9 cellular contexts compared by ENCODE assay signal in the genomic region with DNA sequence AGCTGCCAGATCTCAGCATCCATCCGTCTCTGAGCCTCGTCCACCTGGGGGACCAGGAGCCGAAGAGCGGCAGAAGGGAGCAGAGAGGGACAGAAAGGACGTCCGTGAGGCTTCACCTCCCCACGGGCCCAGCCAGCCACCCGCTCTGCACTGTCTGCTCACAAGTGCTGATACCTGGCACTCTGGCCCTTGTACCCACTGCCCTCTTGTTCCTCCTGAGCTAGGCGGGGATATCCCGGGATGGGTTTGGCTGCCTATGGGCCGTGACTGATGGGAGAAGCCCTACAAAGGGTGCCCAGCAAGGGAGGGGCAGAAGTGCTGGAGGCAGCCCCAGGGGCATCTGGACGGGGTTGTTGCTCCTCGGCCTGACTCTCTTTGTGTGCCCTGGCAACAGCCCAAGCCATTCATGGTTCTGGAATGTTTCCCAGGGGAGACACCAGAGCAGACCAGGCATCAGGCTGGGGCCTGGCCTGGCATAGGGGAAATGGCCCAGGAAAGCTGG. TPM values are rescaled to one million over a fixed set of nuclear protein-coding genes. Genes with fewer than 3 reads are reported as not detected.
DNase-seq lines count a peak whose midpoint lies in the region; ATAC-seq and TF ChIP-seq lines count a peak whose summit lies in the region.
"Had no signal": no experiment of that assay in that cellular context is flagged by ENCODE, and none has a peak within 500 bp of the region (broad histone marks: within the 10 kb centered on the region; RNA-seq: fewer than 3 reads in every experiment).

No MANE protein-coding gene starts in this region.

- peak overlapping the region; percentile 49 to 79 for H3K27ac ChIP-seq in esophagus (ENCODE audit: low read depth in 2 of 2, low read length in 1 of 2)
- H3K27ac ChIP-seq in CD8-positive, alpha-beta memory T cell (ENCODE audit: low read depth, low read length): no peak overlapping the region

- no peaks in the 10 kb centered on the region for H3K4me1 Mint-ChIP-seq in CD8-positive, alpha-beta memory T cell
- H3K4me1 Mint-ChIP-seq in immature natural killer cell: no peaks in the 10 kb centered on the region

- H3K4me3 ChIP-seq in esophagus (ENCODE audit: low read depth in 1 of 2, low read length in 2 of 2): no peak overlapping the region
- no peak overlapping the region for H3K4me3 ChIP-seq in CD8-positive, alpha-beta memory T cell (ENCODE audit: low read length)

- DNase-seq in DMS153 (lab: John Stamatoyannopoulos, UW) (peak; percentile 88), NCI-H345 (lab: John Stamatoyannopoulos, UW) (peak; percentile 91), omental fat pad (ENCODE audit: low spot score) (peak; percentile 66), immature natural killer cell (no peak)
- no peak for DNase-seq in CD8-positive, alpha-beta memory T cell
- no peak for DNase-seq in activated CD4-positive, CD25-positive, alpha-beta regulatory T cell treated with anti-CD3 and anti-CD28 coated beads, Interleukin-2, amount 50 U/mL, for 72 hours

- no peaks in the 10 kb centered on the region for H3K9me3 Mint-ChIP-seq in CD8-positive, alpha-beta memory T cell
- H3K9me3 Mint-ChIP-seq in immature natural killer cell: no peaks in the 10 kb centered on the region
- H3K9me3 Mint-ChIP-seq: stimulated activated naive CD8-positive, alpha-beta T cell treated with anti-CD3 and anti-CD28 coated beads, Interleukin-15, Interleukin-2, amounts not matched to agents 100 ng/mL and 50 ng/mL, for 24 hours had no signal

- peaks cover 3 to 7% of the 10 kb centered on the region in 2 donors for H3K27me3 Mint-ChIP-seq in CD8-positive, alpha-beta memory T cell
- peaks cover 0 to 2% (median 0%) of the 10 kb centered on the region in 3 donors for H3K27me3 Mint-ChIP-seq in immature natural killer cell (ENCODE audit: low read depth in 3 of 3)
- H3K27me3 Mint-ChIP-seq: stimulated activated naive CD8-positive, alpha-beta T cell treated with anti-CD3 and anti-CD28 coated beads, Interleukin-15, Interleukin-2, amounts not matched to agents 100 ng/mL and 50 ng/mL, for 24 hours had no signal

- H3K4me1 ChIP-seq in esophagus (ENCODE audit: control insufficient read depth in 2 of 2, insufficient read depth in 2 of 2, low read length in 1 of 2): peaks cover 12 to 15% of the 10 kb centered on the region in 2 donors
- H3K4me1 ChIP-seq in CD8-positive, alpha-beta memory T cell (ENCODE audit: insufficient read depth, low read length): no peaks in the 10 kb centered on the region

- CTCF ChIA-PET in CD8-positive, alpha-beta memory T cell (lab: Charles Lee): no interaction called here

- H3K4me3 Mint-ChIP-seq in CD8-positive, alpha-beta memory T cell: no peak overlapping the region
- no peak overlapping the region for H3K4me3 Mint-ChIP-seq in immature natural killer cell
- H3K4me3 Mint-ChIP-seq: stimulated activated naive CD8-positive, alpha-beta T cell treated with anti-CD3 and anti-CD28 coated beads, Interleukin-15, Interleukin-2, amounts not matched to agents 100 ng/mL and 50 ng/mL, for 24 hours had no signal

- no peaks in the 10 kb centered on the region for H3K27me3 ChIP-seq in esophagus (ENCODE audit: control insufficient read depth in 1 of 2, insufficient read depth in 2 of 2, low read length in 2 of 2)
- H3K27me3 ChIP-seq in CD8-positive, alpha-beta memory T cell (ENCODE audit: insufficient read depth, low read length, poor library complexity, severe bottlenecking): no peaks in the 10 kb centered on the region

- ATAC-seq in omental fat pad (ENCODE audit: low FRiP score) (peak; percentile 70), GM18498 (IDR thresholded peaks at IDR 0.05; ENCODE audit: unreplicated experiment) (no peak)

- WGBS in esophagus, 2 donors: 42 to 60% methylated on average over 13 of the region's 13 CpGs

- peaks cover 8 to 29% of the 10 kb centered on the region in 2 donors for H3K36me3 ChIP-seq in esophagus (ENCODE audit: control insufficient read depth in 2 of 2, insufficient read depth in 2 of 2, low read length in 1 of 2)
- no peaks in the 10 kb centered on the region for H3K36me3 ChIP-seq in CD8-positive, alpha-beta memory T cell (ENCODE audit: insufficient read depth, low read length)

- no peak overlapping the region for H3K27ac Mint-ChIP-seq in CD8-positive, alpha-beta memory T cell
- H3K27ac Mint-ChIP-seq in immature natural killer cell: no peak overlapping the region
- H3K27ac Mint-ChIP-seq: stimulated activated naive CD8-positive, alpha-beta T cell treated with anti-CD3 and anti-CD28 coated beads, Interleukin-15, Interleukin-2, amounts not matched to agents 100 ng/mL and 50 ng/mL, for 24 hours had no signal

- POLR2A ChIA-PET in CD8-positive, alpha-beta memory T cell (lab: Charles Lee): no interaction called here

- no peaks in the 10 kb centered on the region for H3K9me3 ChIP-seq in esophagus (ENCODE audit: control insufficient read depth in 2 of 2, insufficient read depth in 1 of 2, low read depth in 1 of 2, low read length in 1 of 2)
- no peaks in the 10 kb centered on the region for H3K9me3 ChIP-seq in CD8-positive, alpha-beta memory T cell (ENCODE audit: low read length)

- no peak for TF ChIP-seq CTCF in omental fat pad (IDR thresholded peaks at IDR 0.05)

- no peaks in the 10 kb centered on the region for H3K36me3 Mint-ChIP-seq in CD8-positive, alpha-beta memory T cell
- no peaks in the 10 kb centered on the region for H3K36me3 Mint-ChIP-seq in immature natural killer cell

RNA-seq across cellular contexts. Expression of gene LDLRAD2, which starts 57.6 kb away (rescaled TPM):
- under 1 TPM; 0.45 to 0.98 TPM for polyA plus RNA-seq in esophagus
- total RNA-seq in omental fat pad: not detected
- total RNA-seq in CD8-positive, alpha-beta memory T cell: not detected
- not detected for polyA plus RNA-seq in CD8-positive, alpha-beta memory T cell
- under 1 TPM in 2 of 3 donors, not detected in 1; 0.12 to 0.29 TPM for polyA plus RNA-seq in immature natural killer cell

Comparison
In these comparisons a context has a peak if more than half of its experiments do, and no peak if none do; other contexts are left out.
1. DNase-seq: peak in DMS153 (single experiment), NCI-H345 (single experiment) and omental fat pad (single experiment); none in CD8-positive, alpha-beta memory T cell (0 of 5), immature natural killer cell (0 of 3) and activated CD4-positive, CD25-positive, alpha-beta regulatory T cell treated with anti-CD3 and anti-CD28 coated beads, Interleukin-2, amount 50 U/mL, for 72 hours (single experiment).